In the genomic region with DNA sequence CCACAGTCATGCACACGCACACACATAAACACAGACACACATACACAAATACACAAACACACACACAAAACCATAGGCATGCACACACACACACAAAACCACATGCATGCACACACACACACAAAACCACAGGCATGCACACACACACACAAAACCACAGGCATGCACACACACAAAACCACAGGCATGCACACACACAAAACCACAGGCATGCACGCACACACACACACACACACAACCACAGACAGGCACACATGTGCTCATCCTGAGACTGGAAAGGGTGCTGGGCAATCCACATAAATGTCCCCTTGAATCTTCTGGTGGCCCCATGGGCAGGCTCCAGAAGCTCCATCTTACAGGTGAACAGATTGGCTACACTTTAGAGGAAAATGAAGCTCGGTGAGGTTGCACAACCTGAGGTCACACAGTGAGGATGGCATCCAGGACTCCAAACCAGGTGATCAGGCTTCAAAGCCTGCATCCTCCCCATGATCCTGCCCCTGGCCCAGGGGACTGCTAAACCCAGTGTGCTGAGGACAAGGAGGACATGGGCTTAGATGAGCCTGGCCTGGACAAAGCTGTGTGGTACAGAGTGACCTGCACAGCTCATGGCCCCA, we compare ENCODE assay signal across 17 cellular contexts.
A peak's percentile ranks its signal among the peaks of the same experiment; 100 is the strongest.
DNase-seq lines count a peak whose midpoint lies in the region; ATAC-seq and TF ChIP-seq lines count a peak whose summit lies in the region.
"Had no signal": no experiment of that assay in that cellular context is flagged by ENCODE, and none has a peak within 500 bp of the region (broad histone marks: within the 10 kb centered on the region; RNA-seq: fewer than 3 reads in every experiment).

No MANE protein-coding gene starts in this region.

- H3K36me3 Mint-ChIP-seq in activated naive CD8-positive, alpha-beta T cell = no peaks in the 10 kb centered on the region
- H3K36me3 Mint-ChIP-seq in activated naive CD8-positive, alpha-beta T cell treated with anti-CD3 and anti-CD28 coated beads for 36 hours = no peaks in the 10 kb centered on the region
- no peaks in the 10 kb centered on the region for H3K36me3 Mint-ChIP-seq in stimulated activated effector memory CD8-positive, alpha-beta T cell treated with anti-CD3 and anti-CD28 coated beads, Interleukin-12 subunit alpha, Interleukin-12 subunit beta, amount 100 ng/mL, for 72 hours
- H3K36me3 Mint-ChIP-seq: T-cell had no signal

- H3K27ac Mint-ChIP-seq in activated naive CD8-positive, alpha-beta T cell = peak overlapping the region; percentile 34
- no peak overlapping the region for H3K27ac Mint-ChIP-seq in activated naive CD8-positive, alpha-beta T cell treated with anti-CD3 and anti-CD28 coated beads for 36 hours
- H3K27ac Mint-ChIP-seq in stimulated activated effector memory CD8-positive, alpha-beta T cell treated with anti-CD3 and anti-CD28 coated beads, Interleukin-12 subunit alpha, Interleukin-12 subunit beta, amount 100 ng/mL, for 72 hours = peak overlapping the region; percentile 3
- H3K27ac Mint-ChIP-seq: GM23338, T-cell had no signal

- no peaks in the 10 kb centered on the region for H3K27me3 Mint-ChIP-seq in activated naive CD8-positive, alpha-beta T cell
- no peaks in the 10 kb centered on the region for H3K27me3 Mint-ChIP-seq in activated naive CD8-positive, alpha-beta T cell treated with anti-CD3 and anti-CD28 coated beads for 36 hours
- H3K27me3 Mint-ChIP-seq: T-cell had no signal

- no peak overlapping the region for H3K4me3 Mint-ChIP-seq in activated naive CD8-positive, alpha-beta T cell
- no peak overlapping the region for H3K4me3 Mint-ChIP-seq in activated naive CD8-positive, alpha-beta T cell treated with anti-CD3 and anti-CD28 coated beads for 36 hours
- H3K4me3 Mint-ChIP-seq in stimulated activated effector memory CD8-positive, alpha-beta T cell treated with anti-CD3 and anti-CD28 coated beads, Interleukin-12 subunit alpha, Interleukin-12 subunit beta, amount 100 ng/mL, for 72 hours = no peak overlapping the region
- H3K4me3 Mint-ChIP-seq: GM23338, neural crest cell had no signal

- no peaks in the 10 kb centered on the region for H3K36me3 ChIP-seq in WERI-Rb-1
- H3K36me3 ChIP-seq: upper lobe of left lung had no signal

- TF ChIP-seq CTCF in WERI-Rb-1 (IDR thresholded peaks at IDR 0.05; ENCODE audit: low read depth, low read length) = no peak
- TF ChIP-seq CTCF in GM10266 (IDR thresholded peaks at IDR 0.05; ENCODE audit: control insufficient read depth, insufficient read depth, low read depth, missing control alignments) = no peak

- peaks cover 2% of the 10 kb centered on the region for H3K9me3 ChIP-seq in WERI-Rb-1 (ENCODE audit: severe bottlenecking)

- peaks cover 33% of the 10 kb centered on the region for H3K4me1 Mint-ChIP-seq in activated naive CD8-positive, alpha-beta T cell (ENCODE audit: low read depth)
- peaks cover 14% of the 10 kb centered on the region for H3K4me1 Mint-ChIP-seq in activated naive CD8-positive, alpha-beta T cell treated with anti-CD3 and anti-CD28 coated beads for 36 hours
- H3K4me1 Mint-ChIP-seq in stimulated activated effector memory CD8-positive, alpha-beta T cell treated with anti-CD3 and anti-CD28 coated beads, Interleukin-12 subunit alpha, Interleukin-12 subunit beta, amount 100 ng/mL, for 72 hours = peaks cover 22% of the 10 kb centered on the region

- no peak for ATAC-seq in stimulated activated effector memory CD8-positive, alpha-beta T cell treated with anti-CD3 and anti-CD28 coated beads, Interleukin-12 subunit alpha, Interleukin-12 subunit beta, amount 100 ng/mL, for 72 hours
- ATAC-seq: stimulated activated naive CD8-positive, alpha-beta T cell treated with anti-CD3 and anti-CD28 coated beads, Interleukin-15, Interleukin-2, amounts not matched to agents 100 U/mL and 50 U/mL, for 24 hours; T-cell had no signal

- H3K27me3 ChIP-seq in WERI-Rb-1 (ENCODE audit: insufficient read depth, low read depth, severe bottlenecking) = no peaks in the 10 kb centered on the region
- H3K27me3 ChIP-seq: upper lobe of left lung had no signal

- H3K27ac ChIP-seq in WERI-Rb-1 = peak overlapping the region; percentile 77

- DNase-seq in activated naive CD8-positive, alpha-beta T cell treated with anti-CD3 and anti-CD28 coated beads for 36 hours = no peak
- no peak for DNase-seq in WERI-Rb-1
- DNase-seq in glomerular visceral epithelial cell (ENCODE audit: extremely low spot score) = peak; percentile 15
- DNase-seq in stimulated activated effector memory CD8-positive, alpha-beta T cell treated with anti-CD3 and anti-CD28 coated beads, Interleukin-12 subunit alpha, Interleukin-12 subunit beta, amount 100 ng/mL, for 72 hours (ENCODE audit: low spot score in 2 of 2) = no peak
- no peak for DNase-seq in DMS 273 (lab: John Stamatoyannopoulos, UW; ENCODE audit: unreplicated experiment)
- DNase-seq in GM10266 (ENCODE audit: extremely low spot score) = no peak
- DNase-seq in NK-92 treated with Interleukin-12 subunit alpha and Interleukin-12 subunit beta, amount 100 ng/mL, for 24 hours (lab: John Stamatoyannopoulos, UW) = no peak
- DNase-seq: activated effector memory CD4-positive, alpha-beta T cell treated with anti-CD3 and anti-CD28 coated beads, Interleukin-2, amount 50 U/mL, for 16 hours; aorta; IMR-90; stimulated activated CD4-positive, alpha-beta T cell treated with anti-CD3 and anti-CD28 coated beads, Interleukin-15, amount 100 ng/mL, for 24 hours; stimulated activated naive CD8-positive, alpha-beta T cell treated with anti-CD3 and anti-CD28 coated beads, Interleukin-15, Interleukin-2, amounts not matched to agents 100 U/mL and 50 U/mL, for 24 hours; T-cell had no signal

- H3K4me3 ChIP-seq in WERI-Rb-1 (ENCODE audit: low read depth, low read length) = no peak overlapping the region
- H3K4me3 ChIP-seq: GM23338, upper lobe of left lung had no signal

- no peaks in the 10 kb centered on the region for H3K9me3 Mint-ChIP-seq in activated naive CD8-positive, alpha-beta T cell (ENCODE audit: low read depth)
- no peaks in the 10 kb centered on the region for H3K9me3 Mint-ChIP-seq in activated naive CD8-positive, alpha-beta T cell treated with anti-CD3 and anti-CD28 coated beads for 36 hours
- H3K9me3 Mint-ChIP-seq in stimulated activated effector memory CD8-positive, alpha-beta T cell treated with anti-CD3 and anti-CD28 coated beads, Interleukin-12 subunit alpha, Interleukin-12 subunit beta, amount 100 ng/mL, for 72 hours = no peaks in the 10 kb centered on the region
- H3K9me3 Mint-ChIP-seq: GM23338 had no signal
